In genomic region chr1:198158766-198159589, GRCh38 we compare ENCODE assay signal across 8 cellular contexts. TPM values are rescaled to one million over a fixed set of nuclear protein-coding genes. Genes with fewer than 3 reads are reported as not detected.
DNase-seq lines count a peak whose midpoint lies in the region; ATAC-seq, FAIRE-seq and TF ChIP-seq lines count a peak whose summit lies in the region.

No MANE protein-coding gene starts in this region.

- H3K4me1 ChIP-seq in pancreas, result peaks cover 10 to 27% (median 25%) of the 10 kb centered on the region in 3 donors
- peaks cover 0 to 18% of the 10 kb centered on the region in 2 donors for H3K4me1 ChIP-seq in thyroid gland

- H3K4me3 Mint-ChIP-seq in activated naive CD8-positive, alpha-beta T cell, result peak overlapping the region; percentile 100

- peaks cover 55% of the 10 kb centered on the region for H3K4me1 Mint-ChIP-seq in activated naive CD8-positive, alpha-beta T cell (ENCODE audit: low read depth)

- TF ChIP-seq POLR2A in thyroid gland (IDR thresholded peaks at IDR 0.05), result peak in 1 of 2 donors; percentile 94

- H3K36me3 Mint-ChIP-seq in activated naive CD8-positive, alpha-beta T cell, result peaks cover 5% of the 10 kb centered on the region

- ATAC-seq in HG02759 (IDR thresholded peaks at IDR 0.05; ENCODE audit: unreplicated experiment) (peak; percentile 63), Right ventricle myocardium inferior (peak; percentile 89), pancreas (peak; percentile 72 to 88 (median 80))

- peak overlapping the region; percentile 88 for H3K4me3 ChIP-seq in GM12875 (ENCODE audit: low read depth, low read length)
- peak overlapping the region; percentile 27 to 97 (median 90) for H3K4me3 ChIP-seq in pancreas
- peak overlapping the region; percentile 13 to 86 (median 69) for H3K4me3 ChIP-seq in thyroid gland (replicated peaks in 1 of 3)

- intact Hi-C loops in Right ventricle myocardium inferior (cut with DNase I), result loop anchor here (5.0 kb wide), 4 partner anchors 43 to 123 kb away; no protein-coding TSS in a partner anchor
- intact Hi-C loops in pancreas (cut with DNase I), result no loop called here
- intact Hi-C loops in thyroid gland (cut with DNase I), result no loop called here

- no peak for FAIRE-seq in pancreas (lab: Jason Lieb, UNC)

- H3K27me3 Mint-ChIP-seq in activated naive CD8-positive, alpha-beta T cell, result no peaks in the 10 kb centered on the region

- WGBS in pancreas, 2 donors, result 0% methylated on average over 37 of the region's 37 CpGs
- 0 to 1% methylated on average over 37 of the region's 37 CpGs for WGBS in thyroid gland, 2 donors

- H3K9me3 Mint-ChIP-seq in activated naive CD8-positive, alpha-beta T cell (ENCODE audit: low read depth), result no peaks in the 10 kb centered on the region

- peak overlapping the region; percentile 100 for H3K27ac Mint-ChIP-seq in activated naive CD8-positive, alpha-beta T cell

- DNase-seq in NCI-H1105 treated with DMSO at 0.1 percent for 48 hours (lab: John Stamatoyannopoulos, UW), result peak; percentile 93
- peak; percentile 89 for DNase-seq in SKM-1 (lab: John Stamatoyannopoulos, UW; ENCODE audit: unreplicated experiment)
- DNase-seq in Right ventricle myocardium inferior (ENCODE audit: missing footprints), result peak; percentile 95
- DNase-seq in pancreas, result peak; percentile 82 to 92 (median 87)
- DNase-seq in thyroid gland, result peak; percentile 91 to 92

- H3K27me3 ChIP-seq in pancreas, result no peaks in the 10 kb centered on the region
- no peaks in the 10 kb centered on the region for H3K27me3 ChIP-seq in thyroid gland

- no peaks in the 10 kb centered on the region for H3K9me3 ChIP-seq in pancreas
- H3K9me3 ChIP-seq in thyroid gland, result no peaks in the 10 kb centered on the region

- H3K36me3 ChIP-seq in pancreas (no peaks in the 10 kb centered on the region), thyroid gland (no peaks in the 10 kb centered on the region)

- TF ChIP-seq CTCF in GM12875 (IDR thresholded peaks at IDR 0.05; ENCODE audit: borderline replicate concordance, insufficient read depth, low read depth, low read length) (no peak), pancreas (IDR thresholded peaks at IDR 0.05) (no peak), thyroid gland (IDR thresholded peaks at IDR 0.05) (no peak)

- H3K27ac ChIP-seq in pancreas (peak overlapping the region; percentile 44 to 100 (median 74)), thyroid gland (peak overlapping the region; percentile 82 to 99 (median 98))

RNA-seq across cellular contexts. Expression of gene NEK7, which starts 2.2 kb away (rescaled TPM):
- total RNA-seq in Right ventricle myocardium inferior (188 TPM), pancreas (10 to 100 TPM; 20.3 to 36.3 (median 23.0) TPM), thyroid gland (100 to 1,000 TPM in 1 of 4 donors, 10 to 100 TPM in 3; 65.6 to 102 (median 77.7) TPM)
- 10 to 100 TPM in 1 of 2 donors, 1 to 10 TPM in 1; 8.0 to 13.4 TPM for polyA plus RNA-seq in pancreas

Comparison
In these comparisons a context has a peak if more than half of its experiments do, and no peak if none do; other contexts are left out.
1. Peak in every context shown above with its lines: DNase-seq, ATAC-seq, H3K4me3 ChIP-seq and H3K27ac ChIP-seq.